1 cellular context compared by ENCODE assay signal in the genomic region with DNA sequence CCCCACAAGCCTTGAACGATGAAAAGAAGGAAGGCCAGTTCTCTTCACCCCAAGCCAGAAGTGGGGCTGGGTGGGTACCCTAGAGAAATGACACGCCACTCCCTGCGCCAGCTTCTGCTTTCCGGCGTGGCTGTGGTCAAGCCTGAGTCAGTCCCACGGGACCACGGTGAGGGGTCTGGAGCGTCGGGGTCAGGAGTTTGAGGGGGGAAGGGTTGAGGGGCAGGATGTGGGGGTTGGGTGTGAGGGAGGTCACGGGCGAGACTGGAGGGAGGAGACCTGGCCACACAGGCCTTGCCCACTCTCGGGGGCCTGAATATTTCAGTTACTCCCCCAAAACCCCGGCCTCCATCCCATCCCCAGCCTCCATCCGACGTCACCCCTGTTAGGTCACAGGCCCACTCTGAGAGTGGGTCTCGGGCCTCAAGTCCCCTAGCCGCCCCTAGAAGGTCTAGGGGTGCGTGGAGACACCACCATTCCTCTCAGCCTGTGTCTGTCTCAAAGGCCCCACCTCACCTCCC.
TF ChIP-seq lines count a peak whose summit lies in the region.

No MANE protein-coding gene starts in this region.

TF ChIP-seq in IMR-90, 13 proteins besides CTCF, POLR2A, EP300 and RAD21 (continued from another document):
- no peak for TF ChIP-seq MAZ (IDR thresholded peaks at IDR 0.05; ENCODE audit: borderline replicate concordance, low read depth, low read length)
- no peak for TF ChIP-seq USF2 (IDR thresholded peaks at IDR 0.05; ENCODE audit: low read depth, low read length)
